ENCODE assay signal across 8 cellular contexts in the genomic region with DNA sequence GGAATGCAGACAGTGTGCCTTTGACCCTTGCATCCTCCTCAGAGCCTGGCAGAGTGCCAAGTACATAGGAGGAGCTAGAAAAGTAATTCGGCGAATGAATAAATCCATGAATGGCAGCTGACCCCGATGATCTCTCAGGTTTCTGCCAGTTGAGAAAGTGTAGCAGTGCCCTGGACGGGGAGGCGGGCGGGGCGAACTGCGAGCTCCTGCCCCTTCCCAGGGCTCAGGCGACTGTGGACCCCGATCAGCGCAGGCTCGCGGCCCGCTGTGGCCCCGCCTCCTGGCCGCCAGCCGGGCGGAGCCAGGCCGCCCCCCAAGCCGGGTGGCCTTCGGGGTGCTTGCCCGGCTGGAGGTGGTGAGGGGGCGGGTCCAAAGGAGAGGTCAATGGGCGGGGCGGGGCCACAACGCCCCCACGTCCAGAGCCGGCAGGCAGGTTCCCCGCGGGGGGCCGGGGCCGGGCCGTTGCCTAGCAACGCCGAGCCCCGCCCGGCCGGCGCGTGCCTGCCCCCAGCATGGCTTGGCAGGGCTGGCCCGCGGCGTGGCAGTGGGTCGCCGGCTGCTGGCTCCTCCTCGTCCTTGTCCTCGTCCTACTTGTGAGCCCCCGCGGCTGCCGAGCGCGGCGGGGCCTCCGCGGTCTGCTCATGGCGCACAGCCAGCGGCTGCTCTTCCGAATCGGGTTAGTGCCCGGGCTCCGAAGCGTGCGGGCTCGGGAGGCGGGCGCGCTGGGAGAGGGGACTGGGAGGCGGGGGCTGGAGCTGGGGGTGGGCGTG. TPM values are rescaled to one million over a fixed set of nuclear protein-coding genes. Genes with fewer than 3 reads are reported as not detected.
DNase-seq lines count a peak whose midpoint lies in the region; ATAC-seq and TF ChIP-seq lines count a peak whose summit lies in the region.

No MANE protein-coding gene starts in this region.

- H3K23me2 ChIP-seq in H9 (ENCODE audit: insufficient read length, low read depth, low read length, poor library complexity, severe bottlenecking): peaks cover 9% of the 10 kb centered on the region

- POLR2A ChIA-PET in SK-N-SH (lab: Yijun Ruan, JAX): interaction anchor here (1.0 kb wide), 2 partner anchors 35 to 285 kb away, joined by 3 to 4 read pairs; partner anchors contain the start of gene PLCD4

- TF ChIP-seq POLR2A in adrenal gland (IDR thresholded peaks at IDR 0.05) (peak in 1 of 2 donors; percentile 12), uterus (IDR thresholded peaks at IDR 0.05) (peak; percentile 18 to 42)

- no peak overlapping the region for H2BK12ac ChIP-seq in H9 (ENCODE audit: insufficient read length, low read depth, low read length)

- H3K4me3 Mint-ChIP-seq in H9: peak overlapping the region; percentile 89 to 97

- no peaks in the 10 kb centered on the region for H3K27me3 Mint-ChIP-seq in H9 (ENCODE audit: low read depth)

- no peaks in the 10 kb centered on the region for H3K9me2 ChIP-seq in SK-N-SH

- no peaks in the 10 kb centered on the region for H3F3A ChIP-seq in SK-N-SH (replicated peaks; ENCODE audit: insufficient read depth)

- H3K27ac Mint-ChIP-seq in H9: peak overlapping the region; percentile 84 to 95 (median 94); a peak in 5 of 7 replicates

- H3K27ac ChIP-seq in H9 (ENCODE audit: insufficient read length, low read depth, low read length): no peak overlapping the region
- H3K27ac ChIP-seq in SK-N-SH (ENCODE audit: low read depth in 2 of 2, low read length in 1 of 2): peak overlapping the region; percentile 29 to 72; a peak in 3 of 4 replicates
- H3K27ac ChIP-seq in adrenal gland: peak overlapping the region; percentile 8 to 94 (median 63)
- peak overlapping the region; percentile 43 to 86 (median 79) for H3K27ac ChIP-seq in heart right ventricle
- peak overlapping the region; percentile 68 to 75 for H3K27ac ChIP-seq in uterus

- no peak overlapping the region for H2BK15ac ChIP-seq in H9 (ENCODE audit: low read depth, low read length)

- H3K4me2 ChIP-seq in H9 (ENCODE audit: insufficient read depth, insufficient read length, low read length): peak overlapping the region; percentile 86
- H3K4me2 ChIP-seq in SK-N-SH: peak overlapping the region; percentile 84

- H4K5ac ChIP-seq in H9 (ENCODE audit: insufficient read length, low read depth, low read length): no peak overlapping the region

- H3K79me2 ChIP-seq in H9 (ENCODE audit: insufficient read depth, low read length) (no peaks in the 10 kb centered on the region), SK-N-SH (ENCODE audit: insufficient read depth) (no peaks in the 10 kb centered on the region)

- no peak overlapping the region for H3K4ac ChIP-seq in H9 (ENCODE audit: low read depth, low read length)

- no peaks in the 10 kb centered on the region for H3K9me3 Mint-ChIP-seq in H9

- no peak overlapping the region for H4K91ac ChIP-seq in H9 (ENCODE audit: insufficient read length, low read depth, low read length)

- no peak overlapping the region for H2AFZ ChIP-seq in H9 (ENCODE audit: low read length)
- H2AFZ ChIP-seq in SK-N-SH (ENCODE audit: low read depth): peak overlapping the region; percentile 82

- no peak overlapping the region for H3T11ph ChIP-seq in H9 (ENCODE audit: low read length)

- H3K79me1 ChIP-seq in H9 (ENCODE audit: insufficient read depth, low read depth, low read length, poor library complexity, severe bottlenecking): no peaks in the 10 kb centered on the region

- peak; percentile 81 to 90 (median 88) for ATAC-seq in heart right ventricle

- H3K9ac ChIP-seq in ES-I3 (ENCODE audit: low read depth, low read length) (peak overlapping the region; percentile 65; the same call in 1 of the 2 replicates), H9 (ENCODE audit: extremely low read depth, insufficient read length, low read length) (no peak overlapping the region), SK-N-SH (peak overlapping the region; percentile 50)

- TF ChIP-seq EP300 in SK-N-SH (IDR thresholded peaks at IDR 0.05; ENCODE audit: borderline replicate concordance in 1 of 2, low read depth in 1 of 2, low read length in 1 of 2): no peak

- peaks cover 29% of the 10 kb centered on the region for H3K4me1 ChIP-seq in ES-I3 (ENCODE audit: insufficient read depth, low read length)
- peaks cover 9% of the 10 kb centered on the region; the same call in 1 of the 2 replicates for H3K4me1 ChIP-seq in H9 (ENCODE audit: insufficient read depth, low read length)
- peaks cover 7 to 19% of the 10 kb centered on the region in 2 experiments; a peak in 2 of 4 replicates for H3K4me1 ChIP-seq in SK-N-SH (ENCODE audit: control insufficient read depth in 1 of 2, insufficient read depth in 2 of 2, low read depth in 1 of 2, low read length in 1 of 2)
- H3K4me1 ChIP-seq in adrenal gland (replicated peaks in 1 of 2): peaks cover 6 to 22% of the 10 kb centered on the region in 2 donors
- peaks cover 3 to 73% (median 26%) of the 10 kb centered on the region in 9 donors for H3K4me1 ChIP-seq in heart right ventricle
- no peaks in the 10 kb centered on the region for H3K4me1 ChIP-seq in uterus

- no peak overlapping the region for H3K23ac ChIP-seq in H9 (ENCODE audit: insufficient read length, low read depth, low read length)

- no peak overlapping the region for H2BK20ac ChIP-seq in H9 (ENCODE audit: low read depth, low read length, poor library complexity, severe bottlenecking)

- H4K8ac ChIP-seq in H9 (replicated peaks; ENCODE audit: insufficient read length, low read depth, low read length): no peak overlapping the region

- H3K14ac ChIP-seq in H9 (ENCODE audit: insufficient read depth, low read length): no peak overlapping the region

- H2BK5ac ChIP-seq in H9 (ENCODE audit: insufficient read length, low read length): no peak overlapping the region

- TF ChIP-seq CTCF in H9 (conservative IDR thresholded peaks at IDR 0.05): no peak
- TF ChIP-seq CTCF in SK-N-SH (IDR thresholded peaks at IDR 0.05): no peak
- TF ChIP-seq CTCF in adrenal gland (IDR thresholded peaks at IDR 0.05): no peak
- no peak for TF ChIP-seq CTCF in heart right ventricle (IDR thresholded peaks at IDR 0.05)
- no peak for TF ChIP-seq CTCF in uterus (IDR thresholded peaks at IDR 0.05)

- H3K36me3 Mint-ChIP-seq in H9 (ENCODE audit: insufficient read depth in 1 of 3, low read depth in 3 of 3): no peaks in the 10 kb centered on the region

- H3K4me1 Mint-ChIP-seq in H9: peaks cover 38 to 43% of the 10 kb centered on the region in 2 experiments

- H3K27me3 ChIP-seq in H9 (ENCODE audit: insufficient read depth, low read length) (no peaks in the 10 kb centered on the region), SK-N-SH (ENCODE audit: insufficient read depth) (no peaks in the 10 kb centered on the region), adrenal gland (no peaks in the 10 kb centered on the region), heart right ventricle (no peaks in the 10 kb centered on the region), uterus (no peaks in the 10 kb centered on the region)

- TF ChIP-seq RAD21 in SK-N-SH (IDR thresholded peaks at IDR 0.05; ENCODE audit: low read length): no peak

- H3K9me3 ChIP-seq in ES-I3 (ENCODE audit: control insufficient read depth, insufficient read depth, low read length) (no peaks in the 10 kb centered on the region), H9 (ENCODE audit: control insufficient read depth, low read depth, low read length) (no peaks in the 10 kb centered on the region), SK-N-SH (no peaks in the 10 kb centered on the region), adrenal gland (replicated peaks in 1 of 3) (no peaks in the 10 kb centered on the region), heart right ventricle (no peaks in the 10 kb centered on the region), uterus (no peaks in the 10 kb centered on the region)

- CTCF ChIA-PET in SK-N-SH (lab: Yijun Ruan, JAX): interaction anchor here (1.0 to 2.8 kb wide), 7 partner anchors 21 to 194 kb away, joined by 3 to 14 read pairs (median 5); partner anchors contain the start of gene CATIP

- no peak overlapping the region for H3K56ac ChIP-seq in H9 (ENCODE audit: insufficient read length, low read depth, low read length)

- no peak overlapping the region for H3K18ac ChIP-seq in H9 (ENCODE audit: insufficient read length, low read depth, low read length)

- no CpG with 5 or more reads among the region's 69 CpGs for WGBS in H9 (ENCODE audit: extremely low coverage, insufficient read length, low lambda C conversion rate)
- WGBS in SK-N-SH (ENCODE audit: low lambda C conversion rate): 2% methylated on average over 27 of the region's 69 CpGs
- WGBS in adrenal gland, 4 donors: 0 to 2% (median 1%) methylated on average over 24 to 69 of the region's 69 CpGs
- WGBS in heart right ventricle, 2 donors: 0 to 1% methylated on average over 53 to 69 of the region's 69 CpGs

- peak; percentile 97 for DNase-seq in H9
- peak; percentile 84 for DNase-seq in M059J (ENCODE audit: low read depth)
- peak; percentile 97 for DNase-seq in SK-N-SH
- peak; percentile 82 to 95 (median 92) for DNase-seq in adrenal gland
- DNase-seq in heart right ventricle: peak; percentile 68 to 77
- peak in 9 of 10 donors; percentile 20 to 93 (median 58) for DNase-seq in posterior cingulate gyrus
- peak; percentile 63 to 66 for DNase-seq in uterus

- no peaks in the 10 kb centered on the region for H3K36me3 ChIP-seq in ES-I3 (ENCODE audit: insufficient read depth, low read length)
- H3K36me3 ChIP-seq in SK-N-SH (replicated peaks in 1 of 2; ENCODE audit: control insufficient read depth in 1 of 2, insufficient read depth in 2 of 2, low read length in 1 of 2): no peaks in the 10 kb centered on the region
- no peaks in the 10 kb centered on the region for H3K36me3 ChIP-seq in adrenal gland (replicated peaks in 1 of 2)
- H3K36me3 ChIP-seq in heart right ventricle: no peaks in the 10 kb centered on the region
- no peaks in the 10 kb centered on the region for H3K36me3 ChIP-seq in uterus

- intact Hi-C loops in adrenal gland (cut with DNase I): no loop called here
- intact Hi-C loops in heart right ventricle (cut with DNase I): no loop called here
- intact Hi-C loops in posterior cingulate gyrus (cut with DNase I): no loop called here
- intact Hi-C loops in uterus (cut with DNase I; ENCODE audit: low total_unique reads): no loop called here

- H3K4me3 ChIP-seq in SK-N-SH (ENCODE audit: low read depth in 2 of 2, low read length in 1 of 2) (peak overlapping the region; percentile 65 to 71), adrenal gland (peak overlapping the region in 3 of 4 donors; percentile 2 to 72 (median 40)), heart right ventricle (peak overlapping the region; percentile 65 to 90 (median 74)), uterus (peak overlapping the region; percentile 51 to 58)

- H4K20me1 ChIP-seq in H9 (ENCODE audit: control insufficient read depth, insufficient read depth, insufficient read length) (no peaks in the 10 kb centered on the region), SK-N-SH (ENCODE audit: insufficient read depth) (no peaks in the 10 kb centered on the region)

- no peak overlapping the region for H2AK5ac ChIP-seq in H9 (ENCODE audit: insufficient read length, low read length)

- H2BK120ac ChIP-seq in H9 (ENCODE audit: low read depth, low read length, poor library complexity, severe bottlenecking): no peak overlapping the region

RNA-seq across cellular contexts. Expression of gene TMBIM1, which starts 30.6 kb away (rescaled TPM):
- total RNA-seq in H9 (2021) (17.4 and 20.1 TPM in 2 replicates), adrenal gland (100 to 1,000 TPM; 185 to 293 (median 214) TPM), heart right ventricle (100 to 1,000 TPM in 7 of 10 donors, 10 to 100 TPM in 3; 85.3 to 151 (median 110) TPM), uterus (100 to 1,000 TPM; 112 to 166 (median 120) TPM)
- total RNA-seq in M059J (2014; rRNA removed; shearing (Covaris generic)): 89.2 and 132 TPM in 2 replicates
- polyA plus RNA-seq in SK-N-SH (2012; rRNA removed) (7.3 and 7.8 TPM in 2 replicates), adrenal gland (100 to 1,000 TPM in 1 of 3 donors, 10 to 100 TPM in 2; 25.7 to 201 (median 63.8) TPM), heart right ventricle (100 to 1,000 TPM in 1 of 2 donors, 10 to 100 TPM in 1; 30.9 to 139 TPM)
- 4.4 and 6.8 TPM in 2 replicates for polyA plus RNA-seq in SK-N-SH (2012; cell fraction: cytosol; rRNA removed)
- 4.5 and 5.3 TPM in 2 replicates for polyA plus RNA-seq in SK-N-SH (2012; cell fraction: nucleus; rRNA removed)

RNA-seq across cellular contexts. Expression of gene CATIP, which starts 33.7 kb away (rescaled TPM):
- not detected in 2 replicates for total RNA-seq in H9 (2021)
- total RNA-seq in M059J (2014; rRNA removed; shearing (Covaris generic)): not detected in 2 replicates
- 0.18 and 0.26 TPM in 2 replicates for polyA plus RNA-seq in SK-N-SH (2012; rRNA removed)
- polyA plus RNA-seq in SK-N-SH (2012; cell fraction: cytosol; rRNA removed): 0.08 and 0.12 TPM in 2 replicates
- 0.64 and 0.94 TPM in 2 replicates for polyA plus RNA-seq in SK-N-SH (2012; cell fraction: nucleus; rRNA removed)
- total RNA-seq in adrenal gland: 1 to 10 TPM in 1 of 8 donors, under 1 TPM in 3, not detected in 4; 0.46 to 3.2 (median 0.57) TPM
- 1 to 10 TPM in 1 of 3 donors, under 1 TPM in 2; 0.11 to 2.4 (median 0.27) TPM for polyA plus RNA-seq in adrenal gland
- not detected for total RNA-seq in heart right ventricle
- under 1 TPM in 1 of 2 donors, not detected in 1; 0.04 TPM for polyA plus RNA-seq in heart right ventricle
- total RNA-seq in uterus: under 1 TPM in 2 of 4 donors, not detected in 2; 0.85 to 0.97 TPM

RNA-seq across cellular contexts. Expression of gene PNKD, which starts 52.6 kb away (rescaled TPM):
- 31.6 and 32.3 TPM in 2 replicates for total RNA-seq in H9 (2021)
- total RNA-seq in M059J (2014; rRNA removed; shearing (Covaris generic)): 55.2 and 59.2 TPM in 2 replicates
- 92.2 and 101 TPM in 2 replicates for polyA plus RNA-seq in SK-N-SH (2012; rRNA removed)
- 56.7 and 75.3 TPM in 2 replicates for polyA plus RNA-seq in SK-N-SH (2012; cell fraction: cytosol; rRNA removed)
- 57.8 and 74.7 TPM in 2 replicates for polyA plus RNA-seq in SK-N-SH (2012; cell fraction: nucleus; rRNA removed)
- 100 to 1,000 TPM in 3 of 8 donors, 10 to 100 TPM in 5; 48.8 to 118 (median 87.4) TPM for total RNA-seq in adrenal gland
- polyA plus RNA-seq in adrenal gland: 100 to 1,000 TPM in 2 of 3 donors, 10 to 100 TPM in 1; 56.9 to 181 (median 139) TPM
- 10 to 100 TPM; 56.9 to 91.1 (median 74.2) TPM for total RNA-seq in heart right ventricle
- 100 to 1,000 TPM in 1 of 2 donors, 10 to 100 TPM in 1; 76.7 to 138 TPM for polyA plus RNA-seq in heart right ventricle
- total RNA-seq in uterus: 10 to 100 TPM; 11.8 to 47.8 (median 31.7) TPM

RNA-seq across cellular contexts. Expression of gene AAMP, which starts 53.0 kb away (rescaled TPM):
- total RNA-seq in H9 (2021) (103 and 106 TPM in 2 replicates), adrenal gland (100 to 1,000 TPM in 5 of 8 donors, 10 to 100 TPM in 3; 84.9 to 314 (median 110) TPM), heart right ventricle (10 to 100 TPM; 45.9 to 65.1 (median 57.5) TPM), uterus (100 to 1,000 TPM in 3 of 4 donors, 10 to 100 TPM in 1; 79.6 to 160 (median 134) TPM)
- total RNA-seq in M059J (2014; rRNA removed; shearing (Covaris generic)): 108 and 153 TPM in 2 replicates
- polyA plus RNA-seq in SK-N-SH (2012; rRNA removed) (223 and 276 TPM in 2 replicates), adrenal gland (100 to 1,000 TPM in 1 of 3 donors, 10 to 100 TPM in 2; 54.8 to 129 (median 89.0) TPM), heart right ventricle (100 to 1,000 TPM in 1 of 2 donors, 10 to 100 TPM in 1; 33.4 to 116 TPM)
- 191 and 203 TPM in 2 replicates for polyA plus RNA-seq in SK-N-SH (2012; cell fraction: cytosol; rRNA removed)
- polyA plus RNA-seq in SK-N-SH (2012; cell fraction: nucleus; rRNA removed): 302 and 308 TPM in 2 replicates

RNA-seq across cellular contexts. Expression of gene SLC11A1, which starts 59.1 kb away (rescaled TPM):
- total RNA-seq in H9 (2021): 0.04 and 0.11 TPM in 2 replicates
- 0.02 and 0.07 TPM in 2 replicates for total RNA-seq in M059J (2014; rRNA removed; shearing (Covaris generic))
- polyA plus RNA-seq in SK-N-SH (2012; rRNA removed): 0.26 and 0.31 TPM in 2 replicates
- 0.13 and 0.24 TPM in 2 replicates for polyA plus RNA-seq in SK-N-SH (2012; cell fraction: cytosol; rRNA removed)
- 0.25 and 0.56 TPM in 2 replicates for polyA plus RNA-seq in SK-N-SH (2012; cell fraction: nucleus; rRNA removed)
- total RNA-seq in adrenal gland: 10 to 100 TPM in 7 of 8 donors, 1 to 10 TPM in 1; 6.2 to 83.6 (median 40.0) TPM
- polyA plus RNA-seq in adrenal gland: 10 to 100 TPM in 2 of 3 donors, 1 to 10 TPM in 1; 6.3 to 89.9 (median 31.8) TPM
- total RNA-seq in heart right ventricle: 1 to 10 TPM in 9 of 10 donors, under 1 TPM in 1; 0.64 to 9.1 (median 4.0) TPM
- 1 to 10 TPM; 4.5 to 8.0 TPM for polyA plus RNA-seq in heart right ventricle
- total RNA-seq in uterus: 10 to 100 TPM in 1 of 4 donors, 1 to 10 TPM in 1, under 1 TPM in 2; 0.26 to 14.0 (median 4.2) TPM
